Comparison of ENCODE assay signal across 18 cellular contexts in genomic region chr1:79362470-79362869, GRCh38.
"Had no signal": no experiment of that assay in that cellular context is flagged by ENCODE, and none has a peak within 500 bp of the region (broad histone marks: within the 10 kb centered on the region; RNA-seq: fewer than 3 reads in every experiment).

No MANE protein-coding gene starts in this region.

- H3K36me3 Mint-ChIP-seq: brain had no signal

- H3K9me3 Mint-ChIP-seq: activated B cell treated with CpG ODN at 0.5 μM for 24 hours had no signal

- H3K27ac Mint-ChIP-seq: activated B cell treated with CpG ODN at 0.5 μM for 24 hours; activated CD8-positive, alpha-beta T cell treated with anti-CD3 and anti-CD28 coated beads for 36 hours; activated naive CD4-positive, alpha-beta T cell treated with anti-CD3 and anti-CD28 coated beads for 36 hours; brain had no signal

- H3K27me3 ChIP-seq: left lung had no signal

- H3K4me3 ChIP-seq: left lung had no signal

- H3K4me3 Mint-ChIP-seq: activated B cell treated with CpG ODN at 0.5 μM for 24 hours; activated CD8-positive, alpha-beta T cell treated with anti-CD3 and anti-CD28 coated beads for 36 hours; activated naive CD4-positive, alpha-beta T cell treated with anti-CD3 and anti-CD28 coated beads for 36 hours; activated T-cell treated with anti-CD3 and anti-CD28 coated beads, Interleukin-2, amount 50 U/mL, for 4 hours; brain had no signal

- H3K4me1 Mint-ChIP-seq: activated B cell treated with CpG ODN at 0.5 μM for 24 hours had no signal

- ATAC-seq: activated CD8-positive, alpha-beta T cell treated with anti-CD3 and anti-CD28 coated beads for 36 hours; activated T-cell treated with anti-CD3 and anti-CD28 coated beads, Interleukin-2, amount 50 U/mL, for 4 hours; left lung had no signal

- H3K27me3 Mint-ChIP-seq: activated B cell treated with CpG ODN at 0.5 μM for 24 hours; activated CD8-positive, alpha-beta T cell treated with anti-CD3 and anti-CD28 coated beads for 36 hours had no signal

- H3K27ac ChIP-seq: left lung, parathyroid adenoma had no signal

- H3K9me3 ChIP-seq: left lung had no signal

- DNase-seq: activated B cell treated with CpG ODN at 0.5 μM for 24 hours; activated CD4-positive, alpha-beta T cell treated with anti-CD3 and anti-CD28 coated beads for 48 hours; activated CD8-positive, alpha-beta T cell treated with anti-CD3 and anti-CD28 coated beads for 36 hours; activated naive CD4-positive, alpha-beta T cell treated with anti-CD3 and anti-CD28 coated beads for 36 hours; activated T-cell treated with anti-CD3 and anti-CD28 coated beads, Interleukin-2, amount 50 U/mL, for 4 hours; anterior cingulate cortex; caudate nucleus; effector CD4-positive, alpha-beta T cell; head of caudate nucleus; kidney; left lung; midbrain; stimulated activated CD4-positive, alpha-beta T cell treated with anti-CD3 and anti-CD28 coated beads, Interleukin-12 subunit alpha, Interleukin-12 subunit beta, amount 100 ng/mL, for 4 hours; stimulated activated CD4-positive, alpha-beta T cell treated with anti-CD3 and anti-CD28 coated beads, Interleukin-1b, Interleukin-23, amount 100 ng/mL, for 48 hours; stimulated activated CD8-positive, alpha-beta memory T cell treated with anti-CD3 and anti-CD28 coated beads, Interleukin-4, amount 100 ng/mL, for 48 hours; stimulated activated naive CD4-positive, alpha-beta T cell had no signal

- H3K4me1 ChIP-seq: left lung, parathyroid adenoma had no signal

- H3K36me3 ChIP-seq: left lung had no signal
